Comparison of ENCODE assay signal across 1 cellular context in the genomic region with DNA sequence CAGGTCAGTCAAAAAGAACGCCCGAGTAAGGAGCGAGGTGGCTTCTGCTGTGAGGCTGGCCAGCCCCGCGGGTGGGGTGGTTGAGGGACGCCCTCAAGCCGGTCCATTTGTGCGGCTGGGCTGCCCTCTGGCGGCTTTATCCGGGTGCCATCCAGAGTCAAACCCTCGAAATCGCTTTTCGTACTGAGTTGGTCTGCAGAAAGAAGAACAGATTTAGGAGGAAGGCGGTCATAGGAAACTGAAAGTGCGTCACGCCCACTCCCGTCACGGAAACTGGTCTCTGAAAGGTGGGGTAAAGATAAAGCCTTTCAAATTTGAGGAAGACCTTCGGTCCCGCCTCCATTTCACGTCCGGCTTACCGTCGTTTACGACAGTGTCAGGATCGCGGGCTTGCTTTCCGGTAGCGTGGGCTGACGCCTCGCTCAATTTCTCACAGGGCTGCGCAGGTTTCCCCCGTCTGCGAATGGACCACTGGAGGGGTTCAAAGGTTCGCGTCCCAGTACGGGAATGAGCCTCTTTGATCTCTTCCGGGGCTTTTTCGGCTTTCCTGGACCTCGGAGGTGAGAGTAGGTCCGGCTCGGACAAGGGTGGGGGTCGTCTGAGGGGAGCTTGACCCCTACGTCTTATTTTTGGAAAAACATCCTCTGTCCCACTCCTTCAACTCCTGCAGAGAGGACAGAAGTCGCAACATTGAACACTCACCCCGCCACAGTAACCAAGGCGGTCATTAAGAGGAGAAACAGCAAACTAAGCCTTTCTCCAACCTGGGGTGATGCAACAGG.
TF ChIP-seq lines count a peak whose summit lies in the region.

HAX1 (plus strand) TSS at position 413 of the 782 bp plus-strand sequence; CDS start at position 508, 95 bp downstream.

TF ChIP-seq in HepG2, 621 proteins besides CTCF, POLR2A, EP300 and RAD21 (continued from another document and continues in another):
- peak; percentile 84; the same call in 1 of the 2 replicates for TF ChIP-seq IKZF5 (CRISPR knock-in tag; IDR thresholded peaks at IDR 0.05)
- no peak for TF ChIP-seq EZH2 (conservative IDR thresholded peaks at IDR 0.05; ENCODE audit: low read depth, low read length)
- TF ChIP-seq, protein P1, sequence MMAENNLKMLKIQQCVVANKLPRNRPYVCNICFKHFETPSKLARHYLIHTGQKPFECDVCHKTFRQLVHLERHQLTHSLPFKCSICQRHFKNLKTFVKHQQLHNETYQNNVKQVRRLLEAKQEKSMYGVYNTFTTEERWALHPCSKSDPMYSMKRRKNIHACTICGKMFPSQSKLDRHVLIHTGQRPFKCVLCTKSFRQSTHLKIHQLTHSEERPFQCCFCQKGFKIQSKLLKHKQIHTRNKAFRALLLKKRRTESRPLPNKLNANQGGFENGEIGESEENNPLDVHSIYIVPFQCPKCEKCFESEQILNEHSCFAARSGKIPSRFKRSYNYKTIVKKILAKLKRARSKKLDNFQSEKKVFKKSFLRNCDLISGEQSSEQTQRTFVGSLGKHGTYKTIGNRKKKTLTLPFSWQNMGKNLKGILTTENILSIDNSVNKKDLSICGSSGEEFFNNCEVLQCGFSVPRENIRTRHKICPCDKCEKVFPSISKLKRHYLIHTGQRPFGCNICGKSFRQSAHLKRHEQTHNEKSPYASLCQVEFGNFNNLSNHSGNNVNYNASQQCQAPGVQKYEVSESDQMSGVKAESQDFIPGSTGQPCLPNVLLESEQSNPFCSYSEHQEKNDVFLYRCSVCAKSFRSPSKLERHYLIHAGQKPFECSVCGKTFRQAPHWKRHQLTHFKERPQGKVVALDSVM (CRISPR knock-in tag; IDR thresholded peaks at IDR 0.05), result 0 out of 2 replicates have a peak, but pooled peaks have one; percentile 43
- peak; percentile 78 for TF ChIP-seq ZNF564 (CRISPR knock-in tag; IDR thresholded peaks at IDR 0.05)
- TF ChIP-seq SALL1 (CRISPR knock-in tag; IDR thresholded peaks at IDR 0.05), result peak; percentile 56; the same call in 1 of the 2 replicates
- TF ChIP-seq RAD51 (IDR thresholded peaks at IDR 0.05; ENCODE audit: borderline replicate concordance), result no peak
- peak; percentile 86 for TF ChIP-seq POGZ (CRISPR knock-in tag; IDR thresholded peaks at IDR 0.05)
- TF ChIP-seq RBM39 (IDR thresholded peaks at IDR 0.05; ENCODE audit: low read depth, low read length, poor library complexity, severe bottlenecking), result peak; percentile 84
- no peak for TF ChIP-seq ZNF296 (CRISPR knock-in tag; conservative IDR thresholded peaks at IDR 0.05)
- no peak for TF ChIP-seq MIER2 (CRISPR knock-in tag; IDR thresholded peaks at IDR 0.05)
- 0 out of 2 replicates have a peak, but pooled peaks have one; percentile 20 for TF ChIP-seq MXD3 (CRISPR knock-in tag; IDR thresholded peaks at IDR 0.05)
- no peak for TF ChIP-seq EHMT2 (IDR thresholded peaks at IDR 0.05; ENCODE audit: borderline replicate concordance, low read depth, low read length)
- TF ChIP-seq SMARCC2 (IDR thresholded peaks at IDR 0.05), result no peak
- TF ChIP-seq HDAC6 (IDR thresholded peaks at IDR 0.05; ENCODE audit: low read depth, low read length), result no peak
- TF ChIP-seq, protein P2, sequence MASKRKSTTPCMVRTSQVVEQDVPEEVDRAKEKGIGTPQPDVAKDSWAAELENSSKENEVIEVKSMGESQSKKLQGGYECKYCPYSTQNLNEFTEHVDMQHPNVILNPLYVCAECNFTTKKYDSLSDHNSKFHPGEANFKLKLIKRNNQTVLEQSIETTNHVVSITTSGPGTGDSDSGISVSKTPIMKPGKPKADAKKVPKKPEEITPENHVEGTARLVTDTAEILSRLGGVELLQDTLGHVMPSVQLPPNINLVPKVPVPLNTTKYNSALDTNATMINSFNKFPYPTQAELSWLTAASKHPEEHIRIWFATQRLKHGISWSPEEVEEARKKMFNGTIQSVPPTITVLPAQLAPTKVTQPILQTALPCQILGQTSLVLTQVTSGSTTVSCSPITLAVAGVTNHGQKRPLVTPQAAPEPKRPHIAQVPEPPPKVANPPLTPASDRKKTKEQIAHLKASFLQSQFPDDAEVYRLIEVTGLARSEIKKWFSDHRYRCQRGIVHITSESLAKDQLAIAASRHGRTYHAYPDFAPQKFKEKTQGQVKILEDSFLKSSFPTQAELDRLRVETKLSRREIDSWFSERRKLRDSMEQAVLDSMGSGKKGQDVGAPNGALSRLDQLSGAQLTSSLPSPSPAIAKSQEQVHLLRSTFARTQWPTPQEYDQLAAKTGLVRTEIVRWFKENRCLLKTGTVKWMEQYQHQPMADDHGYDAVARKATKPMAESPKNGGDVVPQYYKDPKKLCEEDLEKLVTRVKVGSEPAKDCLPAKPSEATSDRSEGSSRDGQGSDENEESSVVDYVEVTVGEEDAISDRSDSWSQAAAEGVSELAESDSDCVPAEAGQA (IDR thresholded peaks at IDR 0.05; ENCODE audit: low read depth), result 0 out of 2 replicates have a peak, but pooled peaks have one; percentile 49
- TF ChIP-seq, protein P2 (CRISPR knock-in tag; IDR thresholded peaks at IDR 0.05; ENCODE audit: borderline replicate concordance), result no peak
- 0 out of 2 replicates have a peak, but pooled peaks have one; percentile 13 for TF ChIP-seq ZNF704 (CRISPR knock-in tag; IDR thresholded peaks at IDR 0.05; ENCODE audit: borderline replicate concordance)
- peak; percentile 91 for TF ChIP-seq TOPORS (CRISPR knock-in tag; IDR thresholded peaks at IDR 0.05)
- peak; percentile 78 for TF ChIP-seq KLF9 (CRISPR knock-in tag; IDR thresholded peaks at IDR 0.05; ENCODE audit: low read depth)
- peak; percentile 81; the same call in 1 of the 2 replicates for TF ChIP-seq KMT2B (CRISPR knock-in tag; IDR thresholded peaks at IDR 0.05)
- TF ChIP-seq CAMTA2 (CRISPR knock-in tag; IDR thresholded peaks at IDR 0.05; ENCODE audit: borderline replicate concordance), result peak; percentile 70; the same call in 1 of the 2 replicates
- peak; percentile 73; the same call in 1 of the 2 replicates for TF ChIP-seq ZFP82 (CRISPR knock-in tag; IDR thresholded peaks at IDR 0.05; ENCODE audit: borderline replicate concordance)
- no peak; the same call in 1 of the 2 replicates for TF ChIP-seq LBX2 (CRISPR knock-in tag; IDR thresholded peaks at IDR 0.05; ENCODE audit: borderline replicate concordance)
- no peak for TF ChIP-seq MAFF (IDR thresholded peaks at IDR 0.05; ENCODE audit: low read depth, low read length)
- peak; percentile 75 for TF ChIP-seq TAF1 (CRISPR knock-in tag; IDR thresholded peaks at IDR 0.05)
- no peak for TF ChIP-seq BRCA1 (CRISPR knock-in tag; IDR thresholded peaks at IDR 0.05)
- peak; percentile 68; the same call in 1 of the 2 replicates for TF ChIP-seq FOXC1 (CRISPR knock-in tag; IDR thresholded peaks at IDR 0.05; ENCODE audit: borderline replicate concordance)
- TF ChIP-seq, protein P3, sequence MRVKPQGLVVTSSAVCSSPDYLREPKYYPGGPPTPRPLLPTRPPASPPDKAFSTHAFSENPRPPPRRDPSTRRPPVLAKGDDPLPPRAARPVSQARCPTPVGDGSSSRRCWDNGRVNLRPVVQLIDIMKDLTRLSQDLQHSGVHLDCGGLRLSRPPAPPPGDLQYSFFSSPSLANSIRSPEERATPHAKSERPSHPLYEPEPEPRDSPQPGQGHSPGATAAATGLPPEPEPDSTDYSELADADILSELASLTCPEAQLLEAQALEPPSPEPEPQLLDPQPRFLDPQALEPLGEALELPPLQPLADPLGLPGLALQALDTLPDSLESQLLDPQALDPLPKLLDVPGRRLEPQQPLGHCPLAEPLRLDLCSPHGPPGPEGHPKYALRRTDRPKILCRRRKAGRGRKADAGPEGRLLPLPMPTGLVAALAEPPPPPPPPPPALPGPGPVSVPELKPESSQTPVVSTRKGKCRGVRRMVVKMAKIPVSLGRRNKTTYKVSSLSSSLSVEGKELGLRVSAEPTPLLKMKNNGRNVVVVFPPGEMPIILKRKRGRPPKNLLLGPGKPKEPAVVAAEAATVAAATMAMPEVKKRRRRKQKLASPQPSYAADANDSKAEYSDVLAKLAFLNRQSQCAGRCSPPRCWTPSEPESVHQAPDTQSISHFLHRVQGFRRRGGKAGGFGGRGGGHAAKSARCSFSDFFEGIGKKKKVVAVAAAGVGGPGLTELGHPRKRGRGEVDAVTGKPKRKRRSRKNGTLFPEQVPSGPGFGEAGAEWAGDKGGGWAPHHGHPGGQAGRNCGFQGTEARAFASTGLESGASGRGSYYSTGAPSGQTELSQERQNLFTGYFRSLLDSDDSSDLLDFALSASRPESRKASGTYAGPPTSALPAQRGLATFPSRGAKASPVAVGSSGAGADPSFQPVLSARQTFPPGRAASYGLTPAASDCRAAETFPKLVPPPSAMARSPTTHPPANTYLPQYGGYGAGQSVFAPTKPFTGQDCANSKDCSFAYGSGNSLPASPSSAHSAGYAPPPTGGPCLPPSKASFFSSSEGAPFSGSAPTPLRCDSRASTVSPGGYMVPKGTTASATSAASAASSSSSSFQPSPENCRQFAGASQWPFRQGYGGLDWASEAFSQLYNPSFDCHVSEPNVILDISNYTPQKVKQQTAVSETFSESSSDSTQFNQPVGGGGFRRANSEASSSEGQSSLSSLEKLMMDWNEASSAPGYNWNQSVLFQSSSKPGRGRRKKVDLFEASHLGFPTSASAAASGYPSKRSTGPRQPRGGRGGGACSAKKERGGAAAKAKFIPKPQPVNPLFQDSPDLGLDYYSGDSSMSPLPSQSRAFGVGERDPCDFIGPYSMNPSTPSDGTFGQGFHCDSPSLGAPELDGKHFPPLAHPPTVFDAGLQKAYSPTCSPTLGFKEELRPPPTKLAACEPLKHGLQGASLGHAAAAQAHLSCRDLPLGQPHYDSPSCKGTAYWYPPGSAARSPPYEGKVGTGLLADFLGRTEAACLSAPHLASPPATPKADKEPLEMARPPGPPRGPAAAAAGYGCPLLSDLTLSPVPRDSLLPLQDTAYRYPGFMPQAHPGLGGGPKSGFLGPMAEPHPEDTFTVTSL (CRISPR knock-in tag; IDR thresholded peaks at IDR 0.05; ENCODE audit: borderline replicate concordance), result peak; percentile 49; the same call in 1 of the 2 replicates
- peak; percentile 29; the same call in 1 of the 2 replicates for TF ChIP-seq SMAD1 (CRISPR knock-in tag; IDR thresholded peaks at IDR 0.05; ENCODE audit: borderline replicate concordance, low read depth)
- TF ChIP-seq MEF2D (CRISPR knock-in tag; IDR thresholded peaks at IDR 0.05), result peak; percentile 33; the same call in 1 of the 2 replicates
- TF ChIP-seq U2AF2 (IDR thresholded peaks at IDR 0.05; ENCODE audit: low read depth, low read length), result 0 out of 2 replicates have a peak, but pooled peaks have one; percentile 18
- no peak for TF ChIP-seq ZNF451 (CRISPR knock-in tag; IDR thresholded peaks at IDR 0.05)
- TF ChIP-seq, protein P4, sequence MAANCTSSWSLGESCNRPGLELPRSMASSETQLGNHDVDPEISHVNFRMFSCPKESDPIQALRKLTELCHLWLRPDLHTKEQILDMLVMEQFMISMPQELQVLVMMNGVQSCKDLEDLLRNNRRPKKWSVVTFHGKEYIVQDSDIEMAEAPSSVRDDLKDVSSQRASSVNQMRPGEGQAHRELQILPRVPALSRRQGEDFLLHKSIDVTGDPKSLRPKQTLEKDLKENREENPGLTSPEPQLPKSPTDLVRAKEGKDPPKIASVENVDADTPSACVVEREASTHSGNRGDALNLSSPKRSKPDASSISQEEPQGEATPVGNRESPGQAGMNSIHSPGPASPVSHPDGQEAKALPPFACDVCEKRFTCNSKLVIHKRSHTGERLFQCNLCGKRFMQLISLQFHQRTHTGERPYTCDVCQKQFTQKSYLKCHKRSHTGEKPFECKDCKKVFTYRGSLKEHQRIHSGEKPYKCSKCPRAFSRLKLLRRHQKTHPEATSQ (CRISPR knock-in tag; IDR thresholded peaks at IDR 0.05; ENCODE audit: borderline replicate concordance), result 0 out of 2 replicates have a peak, but pooled peaks have one; percentile 69
- TF ChIP-seq RFX5 (IDR thresholded peaks at IDR 0.05; ENCODE audit: low read depth, low read length), result no peak
- peak; percentile 85; the same call in 1 of the 2 replicates for TF ChIP-seq KDM5B (CRISPR knock-in tag; IDR thresholded peaks at IDR 0.05; ENCODE audit: borderline replicate concordance)
- peak; percentile 73; the same call in 1 of the 2 replicates for TF ChIP-seq ZNF891 (CRISPR knock-in tag; IDR thresholded peaks at IDR 0.05)
- TF ChIP-seq ZNF274 (CRISPR knock-in tag; IDR thresholded peaks at IDR 0.05), result no peak
- peak; percentile 82; the same call in 1 of the 2 replicates for TF ChIP-seq YEATS2 (CRISPR knock-in tag; IDR thresholded peaks at IDR 0.05; ENCODE audit: borderline replicate concordance)
- peak; percentile 86 for TF ChIP-seq POLR2G (IDR thresholded peaks at IDR 0.05; ENCODE audit: low read depth, low read length)
